1 cellular context compared by ENCODE assay signal in genomic region chr7:151225948-151226510, GRCh38.
TF ChIP-seq lines count a peak whose summit lies in the region.

No MANE protein-coding gene starts in this region.

TF ChIP-seq in GM23338, 12 proteins besides CTCF, POLR2A, EP300 and RAD21 (continued from another document):
- TF ChIP-seq REST (IDR thresholded peaks at IDR 0.05; ENCODE audit: unreplicated experiment) (no peak), EZH2 (IDR thresholded peaks at IDR 0.05; ENCODE audit: low read depth, unreplicated experiment) (no peak), JUNB (IDR thresholded peaks at IDR 0.05; ENCODE audit: unreplicated experiment) (no peak), STAT1 (IDR thresholded peaks at IDR 0.05; ENCODE audit: unreplicated experiment) (no peak), EZH2phosphoT487 (IDR thresholded peaks at IDR 0.05; ENCODE audit: unreplicated experiment) (no peak), NANOG (IDR thresholded peaks at IDR 0.05; ENCODE audit: borderline replicate concordance) (no peak)
